In genomic region chr10:12351447-12351846, GRCh38 we compare ENCODE assay signal across 11 cellular contexts. TPM values are rescaled to one million over a fixed set of nuclear protein-coding genes. Genes with fewer than 3 reads are reported as not detected.
A peak's percentile ranks its signal among the peaks of the same experiment; 100 is the strongest.
DNase-seq lines count a peak whose midpoint lies in the region; ATAC-seq and TF ChIP-seq lines count a peak whose summit lies in the region.
"Had no signal": no experiment of that assay in that cellular context is flagged by ENCODE, and none has a peak within 500 bp of the region (broad histone marks: within the 10 kb centered on the region; RNA-seq: fewer than 3 reads in every experiment).

No MANE protein-coding gene starts in this region.

- H3K36me3 Mint-ChIP-seq in CD4-positive, alpha-beta memory T cell = peaks cover 5 to 24% of the 10 kb centered on the region in 2 donors
- peaks cover 2% of the 10 kb centered on the region for H3K36me3 Mint-ChIP-seq in activated naive CD8-positive, alpha-beta T cell treated with anti-CD3 and anti-CD28 coated beads, Interleukin-2, amount 10 ng/mL, durations not matched to agents 7 days and 5 days
- no peaks in the 10 kb centered on the region for H3K36me3 Mint-ChIP-seq in nephron progenitor cell (ENCODE audit: low read depth)

- H3K9me3 ChIP-seq in CD4-positive, alpha-beta memory T cell (ENCODE audit: control insufficient read depth in 1 of 2, low read length in 2 of 2) = no peaks in the 10 kb centered on the region
- H3K9me3 ChIP-seq in HUES48 (ENCODE audit: control insufficient read depth, insufficient read depth, low read length) (no peaks in the 10 kb centered on the region), aorta (ENCODE audit: control insufficient read depth, low read length) (no peaks in the 10 kb centered on the region)
- H3K9me3 ChIP-seq: psoas muscle had no signal

- CTCF ChIA-PET in CD4-positive, alpha-beta memory T cell (lab: Charles Lee; ENCODE audit: partially characterized antibody) = interaction anchor here (1.0 to 6.2 kb wide), 2 partner anchors 15 to 305 kb away, joined by 3 to 36 read pairs; no protein-coding TSS in a partner anchor

- DNase-seq in CD4-positive, alpha-beta memory T cell = peak in 1 of 5 donors; percentile 50
- peak; percentile 40 for DNase-seq in activated naive CD8-positive, alpha-beta T cell treated with anti-CD3 and anti-CD28 coated beads, Interleukin-2, amount 10 ng/mL, durations not matched to agents 7 days and 5 days
- DNase-seq in nephron progenitor cell = peak; percentile 23
- no peak for DNase-seq in aorta
- no peak for DNase-seq in NCI-H82 (lab: John Stamatoyannopoulos, UW)
- DNase-seq in GOT3 (lab: John Stamatoyannopoulos, UW) = no peak
- no peak for DNase-seq in OCI-M2 (lab: John Stamatoyannopoulos, UW; ENCODE audit: unreplicated experiment)
- DNase-seq: hippocampal formation, NCI-H524 had no signal

- H3K9ac ChIP-seq in HUES48 (ENCODE audit: low read depth, low read length) = no peak overlapping the region

- H3K36me3 ChIP-seq in CD4-positive, alpha-beta memory T cell (ENCODE audit: insufficient read depth, low read length) = no peaks in the 10 kb centered on the region
- H3K36me3 ChIP-seq in HUES48 (ENCODE audit: control insufficient read depth, insufficient read depth, low read length) (no peaks in the 10 kb centered on the region), aorta (ENCODE audit: control insufficient read depth in 1 of 2, insufficient read depth in 2 of 2, low read length in 1 of 2) (no peaks in the 10 kb centered on the region)

- H3K27me3 Mint-ChIP-seq in CD4-positive, alpha-beta memory T cell = peaks cover 0 to 6% of the 10 kb centered on the region in 2 donors
- H3K27me3 Mint-ChIP-seq in activated naive CD8-positive, alpha-beta T cell treated with anti-CD3 and anti-CD28 coated beads, Interleukin-2, amount 10 ng/mL, durations not matched to agents 7 days and 5 days = peaks cover 25% of the 10 kb centered on the region
- peaks cover 72% of the 10 kb centered on the region for H3K27me3 Mint-ChIP-seq in nephron progenitor cell (ENCODE audit: low read depth, poor library complexity)

- POLR2A ChIA-PET in CD4-positive, alpha-beta memory T cell (lab: Charles Lee; ENCODE audit: partially characterized antibody) = interaction anchor here (3.0 to 3.9 kb wide), 2 partner anchors 14 to 305 kb away, joined by 17 to 19 read pairs; no protein-coding TSS in a partner anchor
- POLR2A ChIA-PET in activated naive CD8-positive, alpha-beta T cell treated with anti-CD3 and anti-CD28 coated beads, Interleukin-2, amount 10 ng/mL, durations not matched to agents 7 days and 5 days (lab: Charles Lee) = interaction anchor here (1.4 kb wide), 1 partner anchor 15 kb away, joined by 6 read pairs; no protein-coding TSS in a partner anchor

- peak overlapping the region; percentile 93 to 98 (median 96) for H3K4me3 Mint-ChIP-seq in CD4-positive, alpha-beta memory T cell
- H3K4me3 Mint-ChIP-seq in activated naive CD8-positive, alpha-beta T cell treated with anti-CD3 and anti-CD28 coated beads, Interleukin-2, amount 10 ng/mL, durations not matched to agents 7 days and 5 days = no peak overlapping the region
- H3K4me3 Mint-ChIP-seq in nephron progenitor cell = peak overlapping the region; percentile 95

- no peak overlapping the region for H3K27ac ChIP-seq in CD4-positive, alpha-beta memory T cell (ENCODE audit: low read depth, low read length)
- H3K27ac ChIP-seq in HUES48 (ENCODE audit: low read depth, low read length) (no peak overlapping the region), aorta (ENCODE audit: low read depth in 1 of 2, low read length in 2 of 2) (no peak overlapping the region)
- H3K27ac ChIP-seq: psoas muscle had no signal

- H3K9me3 Mint-ChIP-seq in CD4-positive, alpha-beta memory T cell = no peaks in the 10 kb centered on the region
- no peaks in the 10 kb centered on the region for H3K9me3 Mint-ChIP-seq in activated naive CD8-positive, alpha-beta T cell treated with anti-CD3 and anti-CD28 coated beads, Interleukin-2, amount 10 ng/mL, durations not matched to agents 7 days and 5 days
- H3K9me3 Mint-ChIP-seq in nephron progenitor cell = no peaks in the 10 kb centered on the region

- 70 to 78% methylated on average over 8 of the region's 8 CpGs for WGBS in aorta, 2 donors

- no peak for TF ChIP-seq CTCF in nephron progenitor cell (IDR thresholded peaks at IDR 0.05)

- no peak overlapping the region for H3K4me3 ChIP-seq in CD4-positive, alpha-beta memory T cell (ENCODE audit: low read length in 2 of 2)
- H3K4me3 ChIP-seq in HUES48 (ENCODE audit: low read depth, low read length) (peak overlapping the region; percentile 72; the same call in 1 of the 2 replicates), aorta (ENCODE audit: low read length in 2 of 2) (no peak overlapping the region)

- H3K27me3 ChIP-seq in CD4-positive, alpha-beta memory T cell (ENCODE audit: insufficient read depth, low read length) = no peaks in the 10 kb centered on the region
- peaks cover 36% of the 10 kb centered on the region for H3K27me3 ChIP-seq in HUES48 (ENCODE audit: control insufficient read depth, insufficient read depth, low read length)
- no peaks in the 10 kb centered on the region for H3K27me3 ChIP-seq in aorta (ENCODE audit: control insufficient read depth in 1 of 2, insufficient read depth in 2 of 2, low read length in 1 of 2)

- H3K27ac Mint-ChIP-seq in CD4-positive, alpha-beta memory T cell = peak overlapping the region; percentile 74 to 99 (median 94)
- no peak overlapping the region for H3K27ac Mint-ChIP-seq in activated naive CD8-positive, alpha-beta T cell treated with anti-CD3 and anti-CD28 coated beads, Interleukin-2, amount 10 ng/mL, durations not matched to agents 7 days and 5 days
- H3K27ac Mint-ChIP-seq in nephron progenitor cell = no peak overlapping the region

- ATAC-seq in activated naive CD8-positive, alpha-beta T cell treated with anti-CD3 and anti-CD28 coated beads, Interleukin-2, amount 10 ng/mL, durations not matched to agents 7 days and 5 days (ENCODE audit: low read depth) = no peak
- ATAC-seq in aorta (ENCODE audit: low FRiP score) = no peak
- ATAC-seq: psoas muscle had no signal

- peaks cover 25% of the 10 kb centered on the region for H3K4me1 ChIP-seq in CD4-positive, alpha-beta memory T cell (ENCODE audit: insufficient read depth, low read length)
- peaks cover 19% of the 10 kb centered on the region for H3K4me1 ChIP-seq in HUES48 (ENCODE audit: control insufficient read depth, insufficient read depth, low read length)
- peaks cover 0 to 3% of the 10 kb centered on the region in 2 donors for H3K4me1 ChIP-seq in aorta (ENCODE audit: control insufficient read depth in 1 of 2, insufficient read depth in 2 of 2, low read length in 2 of 2)

- peaks cover 35 to 66% (median 54%) of the 10 kb centered on the region in 4 donors for H3K4me1 Mint-ChIP-seq in CD4-positive, alpha-beta memory T cell
- peaks cover 27% of the 10 kb centered on the region for H3K4me1 Mint-ChIP-seq in activated naive CD8-positive, alpha-beta T cell treated with anti-CD3 and anti-CD28 coated beads, Interleukin-2, amount 10 ng/mL, durations not matched to agents 7 days and 5 days
- H3K4me1 Mint-ChIP-seq in nephron progenitor cell = peaks cover 42% of the 10 kb centered on the region

- intact Hi-C loops in CD4-positive, alpha-beta memory T cell (cut with micrococcal nuclease) = loop anchor here (10.0 kb wide), 1 partner anchor 53 kb away; no protein-coding TSS in a partner anchor
- intact Hi-C loops in aorta (cut with DNase I) = no loop called here

RNA-seq across cellular contexts. Expression of gene CAMK1D, which starts 2.1 kb away (rescaled TPM):
- 10 to 100 TPM; 21.9 to 22.2 TPM for total RNA-seq in CD4-positive, alpha-beta memory T cell
- 10 to 100 TPM in 1 of 2 donors, 1 to 10 TPM in 1; 5.2 to 17.0 TPM for polyA plus RNA-seq in CD4-positive, alpha-beta memory T cell
- 1 to 10 TPM; 7.5 to 9.0 TPM for total RNA-seq in activated naive CD8-positive, alpha-beta T cell treated with anti-CD3 and anti-CD28 coated beads, Interleukin-2, amount 10 ng/mL, durations not matched to agents 7 days and 5 days
- total RNA-seq in aorta = 10 to 100 TPM; 10.9 to 19.0 TPM
- polyA plus RNA-seq in aorta = 1 to 10 TPM; 1.9 to 4.4 TPM

Comparison
In these comparisons a context has a peak if more than half of its experiments do, and no peak if none do; other contexts are left out.
1. DNase-seq: peak in activated naive CD8-positive, alpha-beta T cell treated with anti-CD3 and anti-CD28 coated beads, Interleukin-2, amount 10 ng/mL, durations not matched to agents 7 days and 5 days (single experiment) and nephron progenitor cell (single experiment); none in aorta (0 of 2), NCI-H82 (single experiment), GOT3 (single experiment) and OCI-M2 (single experiment).
2. H3K27ac Mint-ChIP-seq: peak in CD4-positive, alpha-beta memory T cell (7 of 7); none in activated naive CD8-positive, alpha-beta T cell treated with anti-CD3 and anti-CD28 coated beads, Interleukin-2, amount 10 ng/mL, durations not matched to agents 7 days and 5 days (single experiment) and nephron progenitor cell (single experiment).